30 cellular contexts compared by ENCODE assay signal in genomic region chr20:61577065-61577464, GRCh38.
"Had no signal": no experiment of that assay in that cellular context is flagged by ENCODE, and none has a peak within 500 bp of the region (broad histone marks: within the 10 kb centered on the region; RNA-seq: fewer than 3 reads in every experiment).

No MANE protein-coding gene starts in this region.

- H3K27me3 ChIP-seq: neutrophil, ovary, testis, transverse colon, upper lobe of left lung, vagina had no signal

- ATAC-seq: naive thymus-derived CD8-positive, alpha-beta T cell; natural killer cell treated with Interleukin-12 subunit alpha and Interleukin-12 subunit beta and Interleukin-15 and Interleukin-18, amount 100 ng/mL, for 72 hours; psoas muscle; right cardiac atrium; sciatic nerve; stimulated activated memory B cell treated with anti-CD40 and anti-IgM and Interleukin-4, amounts not matched to agents 10 μg/mL and 1 μg/mL and 100 μg/mL, for 72 hours; stimulated activated naive CD8-positive, alpha-beta T cell treated with anti-CD3 and anti-CD28 coated beads, Interleukin-15, amount 100 ng/mL, for 72 hours; stimulated activated naive CD8-positive, alpha-beta T cell treated with anti-CD3 and anti-CD28 coated beads, Interleukin-15, Interleukin-2, amounts not matched to agents 100 U/mL and 50 U/mL, for 24 hours had no signal

- H3K4me3 ChIP-seq: ovary, psoas muscle, skin epidermis, smooth muscle cell, spleen, suprapubic skin, testis, tibial artery, transverse colon, upper lobe of left lung, vagina had no signal

- H3K79me2 ChIP-seq: parathyroid adenoma had no signal

- FAIRE-seq: urothelium cell line had no signal

- H3K4me1 ChIP-seq: parathyroid adenoma, psoas muscle, spleen, suprapubic skin, testis, tibial artery, transverse colon, upper lobe of left lung, vagina had no signal

- H3K9me3 ChIP-seq: neutrophil, ovary, psoas muscle, suprapubic skin, testis, tibial artery, transverse colon, upper lobe of left lung, vagina had no signal

- H3K4me2 ChIP-seq: smooth muscle cell had no signal

- H2AFZ ChIP-seq: parathyroid adenoma had no signal

- DNase-seq: naive thymus-derived CD8-positive, alpha-beta T cell; nephron progenitor cell; nucleus accumbens; ovary; psoas muscle; right cardiac atrium; stimulated activated CD4-positive, alpha-beta T cell treated with anti-CD3 and anti-CD28 coated beads, Interleukin-12 subunit alpha, Interleukin-12 subunit beta, amount 100 ng/mL, for 4 hours; stimulated activated CD4-positive, alpha-beta T cell treated with anti-CD3 and anti-CD28 coated beads, Interleukin-1b, Interleukin-23, amount 100 ng/mL, for 48 hours; stimulated activated CD4-positive, alpha-beta T cell treated with anti-CD3 and anti-CD28 coated beads, Interleukin-4, amount 100 ng/mL, for 1 hour; stimulated activated CD4-positive, alpha-beta T cell treated with anti-CD3 and anti-CD28 coated beads, Interleukin-4, amount 100 ng/mL, for 4 hours; stimulated activated CD8-positive, alpha-beta memory T cell treated with anti-CD3 and anti-CD28 coated beads, Interleukin-4, amount 100 ng/mL, for 48 hours; stimulated activated naive CD4-positive, alpha-beta T cell; stimulated activated naive CD8-positive, alpha-beta T cell treated with anti-CD3 and anti-CD28 coated beads, Interleukin-15, amount 100 ng/mL, for 72 hours; stimulated activated naive CD8-positive, alpha-beta T cell treated with anti-CD3 and anti-CD28 coated beads, Interleukin-15, Interleukin-2, amounts not matched to agents 100 U/mL and 50 U/mL, for 24 hours; substantia nigra; testis; tibial artery; transverse colon; upper lobe of left lung had no signal

- H3K36me3 ChIP-seq: neutrophil, ovary, spleen, suprapubic skin, tibial artery, transverse colon, upper lobe of left lung, vagina had no signal

- H3K27ac ChIP-seq: neutrophil, ovary, parathyroid adenoma, psoas muscle, skin epidermis, spleen, suprapubic skin, testis, tibial artery, transverse colon, upper lobe of left lung, vagina had no signal
